14 cellular contexts compared by ENCODE assay signal in genomic region chr19:15562861-15563260, GRCh38. TPM values are rescaled to one million over a fixed set of nuclear protein-coding genes. Genes with fewer than 3 reads are reported as not detected.
DNase-seq lines count a peak whose midpoint lies in the region; ATAC-seq, FAIRE-seq and TF ChIP-seq lines count a peak whose summit lies in the region.
"Had no signal": no experiment of that assay in that cellular context is flagged by ENCODE, and none has a peak within 500 bp of the region (broad histone marks: within the 10 kb centered on the region; RNA-seq: fewer than 3 reads in every experiment).

No MANE protein-coding gene starts in this region.

- H3K79me2 ChIP-seq in mammary epithelial cell (ENCODE audit: insufficient read depth, low read length), result no peaks in the 10 kb centered on the region

- no peaks in the 10 kb centered on the region for H3K27me3 ChIP-seq in mammary epithelial cell (ENCODE audit: insufficient read depth, low read length)
- H3K27me3 ChIP-seq in neuronal stem cell (ENCODE audit: control insufficient read depth in 3 of 3, insufficient read depth in 3 of 3, low read depth in 1 of 3, low read length in 3 of 3), result peaks cover 0 to 13% (median 0%) of the 10 kb centered on the region in 3 experiments
- peaks cover 11% of the 10 kb centered on the region for H3K27me3 ChIP-seq in upper lobe of right lung

- H2BK5ac ChIP-seq in neuronal stem cell (ENCODE audit: low read length), result no peak overlapping the region

- H3K4me3 Mint-ChIP-seq in activated CD4-positive, alpha-beta memory T cell treated with anti-CD3 and anti-CD28 coated beads, Interleukin-2, amount 10 ng/mL, durations not matched to agents 7 days and 5 days, result no peak overlapping the region
- H3K4me3 Mint-ChIP-seq in activated CD4-positive, alpha-beta memory T cell treated with anti-CD3 and anti-CD28 coated beads for 36 hours, result no peak overlapping the region
- H3K4me3 Mint-ChIP-seq: activated T-cell treated with anti-CD3 and anti-CD28 coated beads, Interleukin-2, amount 50 U/mL, for 24 hours had no signal

- H3K9me3 ChIP-seq in mammary epithelial cell (replicated peaks; ENCODE audit: insufficient read depth, low read length) (no peaks in the 10 kb centered on the region), neuronal stem cell (replicated peaks in 1 of 2; ENCODE audit: control insufficient read depth in 2 of 2, insufficient read depth in 1 of 2, low read depth in 1 of 2, low read length in 2 of 2) (peaks cover 0 to 7% of the 10 kb centered on the region in 2 donors), upper lobe of right lung (no peaks in the 10 kb centered on the region)
- H3K9me3 ChIP-seq: gastrocnemius medialis, tibial artery had no signal

- H3K4me2 ChIP-seq in mammary epithelial cell (ENCODE audit: insufficient read depth, low read depth, low read length) (no peak overlapping the region), neuronal stem cell (ENCODE audit: insufficient read depth, low read length, poor library complexity, severe bottlenecking) (no peak overlapping the region)

- H3K4me1 Mint-ChIP-seq in activated CD4-positive, alpha-beta memory T cell treated with anti-CD3 and anti-CD28 coated beads, Interleukin-2, amount 10 ng/mL, durations not matched to agents 7 days and 5 days, result no peaks in the 10 kb centered on the region
- H3K4me1 Mint-ChIP-seq in activated CD4-positive, alpha-beta memory T cell treated with anti-CD3 and anti-CD28 coated beads for 36 hours (ENCODE audit: low read depth), result no peaks in the 10 kb centered on the region

- no peak overlapping the region for H3K14ac ChIP-seq in neuronal stem cell (ENCODE audit: low read length)

- H3K4me3 ChIP-seq in mammary epithelial cell (replicated peaks in 1 of 3; ENCODE audit: insufficient read depth in 1 of 3, low read depth in 2 of 3, low read length in 3 of 3), result no peak overlapping the region
- H3K4me3 ChIP-seq in neuronal stem cell (ENCODE audit: low read length in 2 of 2), result no peak overlapping the region
- no peak overlapping the region for H3K4me3 ChIP-seq in upper lobe of right lung
- H3K4me3 ChIP-seq: gastrocnemius medialis, tibial artery had no signal

- H3K9ac ChIP-seq in mammary epithelial cell (ENCODE audit: insufficient read depth, low read length), result no peak overlapping the region
- no peak overlapping the region for H3K9ac ChIP-seq in neuronal stem cell (ENCODE audit: low read depth, low read length, poor library complexity)

- H3K36me3 ChIP-seq in mammary epithelial cell (ENCODE audit: insufficient read depth, low read length) (no peaks in the 10 kb centered on the region), neuronal stem cell (replicated peaks in 1 of 2; ENCODE audit: control insufficient read depth in 2 of 2, insufficient read depth in 2 of 2, low read length in 2 of 2) (no peaks in the 10 kb centered on the region), upper lobe of right lung (no peaks in the 10 kb centered on the region)
- H3K36me3 ChIP-seq: gastrocnemius medialis, tibial artery had no signal

- 38% methylated on average over 3 of the region's 3 CpGs for WGBS in mammary epithelial cell (ENCODE audit: low coverage, missing lambda C conversion rate)
- WGBS in neuronal stem cell (ENCODE audit: extremely low coverage in 2 of 2, insufficient read length in 2 of 2, insufficient replicate concordance in 1 of 2), 2 donors, result no CpG with 5 or more reads among the region's 3 CpGs

- no peak overlapping the region for H4K91ac ChIP-seq in neuronal stem cell (ENCODE audit: low read depth, low read length, poor library complexity)

- no peak for ATAC-seq in upper lobe of right lung
- ATAC-seq: gastrocnemius medialis had no signal

- H3K18ac ChIP-seq in neuronal stem cell (ENCODE audit: low read length), result no peak overlapping the region

- POLR2A ChIA-PET in activated CD4-positive, alpha-beta memory T cell treated with anti-CD3 and anti-CD28 coated beads, Interleukin-2, amount 10 ng/mL, durations not matched to agents 7 days and 5 days (lab: Charles Lee), result no interaction called here
- POLR2A ChIA-PET in activated CD4-positive, alpha-beta memory T cell treated with anti-CD3 and anti-CD28 coated beads for 36 hours (lab: Charles Lee), result no interaction called here

- H3K4me1 ChIP-seq in mammary epithelial cell (ENCODE audit: insufficient read depth, low read length), result peaks cover 11% of the 10 kb centered on the region
- H3K4me1 ChIP-seq in neuronal stem cell (ENCODE audit: control insufficient read depth in 2 of 2, insufficient read depth in 1 of 2, low read depth in 1 of 2, low read length in 2 of 2), result no peaks in the 10 kb centered on the region
- no peaks in the 10 kb centered on the region for H3K4me1 ChIP-seq in upper lobe of right lung
- H3K4me1 ChIP-seq: gastrocnemius medialis had no signal

- no peaks in the 10 kb centered on the region for H4K20me1 ChIP-seq in mammary epithelial cell (ENCODE audit: insufficient read depth, low read length)

- no peak overlapping the region for H2AK5ac ChIP-seq in neuronal stem cell (ENCODE audit: low read depth, low read length)

- peaks cover 17% of the 10 kb centered on the region for H3K27me3 Mint-ChIP-seq in activated CD4-positive, alpha-beta memory T cell treated with anti-CD3 and anti-CD28 coated beads, Interleukin-2, amount 10 ng/mL, durations not matched to agents 7 days and 5 days
- peaks cover 16% of the 10 kb centered on the region for H3K27me3 Mint-ChIP-seq in activated CD4-positive, alpha-beta memory T cell treated with anti-CD3 and anti-CD28 coated beads for 36 hours

- CTCF ChIA-PET in activated CD4-positive, alpha-beta memory T cell treated with anti-CD3 and anti-CD28 coated beads, Interleukin-2, amount 10 ng/mL, durations not matched to agents 7 days and 5 days (lab: Charles Lee), result interaction anchor here (5.3 kb wide), 1 partner anchor 144 kb away, joined by 30 read pairs; the partner anchor contains the start of gene AKAP8L
- CTCF ChIA-PET in activated CD4-positive, alpha-beta memory T cell treated with anti-CD3 and anti-CD28 coated beads for 36 hours (lab: Charles Lee), result no interaction called here
- CTCF ChIA-PET in mammary epithelial cell (lab: Charles Lee; ENCODE audit: low non-redundant PET), result no interaction called here

- no peak for DNase-seq in activated CD4-positive, alpha-beta memory T cell treated with anti-CD3 and anti-CD28 coated beads, Interleukin-2, amount 10 ng/mL, durations not matched to agents 7 days and 5 days
- no peak for DNase-seq in activated CD4-positive, alpha-beta memory T cell treated with anti-CD3 and anti-CD28 coated beads for 36 hours
- DNase-seq in LoVo (ENCODE audit: low spot score) (peak; percentile 15), mammary epithelial cell (peak; percentile 26), neuronal stem cell (ENCODE audit: low spot score) (no peak), OCI-M2 (lab: John Stamatoyannopoulos, UW; ENCODE audit: unreplicated experiment) (no peak), upper lobe of right lung (no peak), frontal cortex (ENCODE audit: low spot score in 2 of 2) (no peak)
- DNase-seq: activated T-cell treated with anti-CD3 and anti-CD28 coated beads, Interleukin-2, amount 50 U/mL, for 24 hours; gastrocnemius medialis; posterior cingulate gyrus; stimulated activated CD4-positive, alpha-beta T cell treated with anti-CD3 and anti-CD28 coated beads, Interleukin-15, amount 100 ng/mL, for 24 hours; tibial artery had no signal

- no peak overlapping the region for H2AFZ ChIP-seq in mammary epithelial cell (ENCODE audit: low read depth, low read length)
- H2AFZ ChIP-seq in neuronal stem cell (ENCODE audit: low read length), result peak overlapping the region; percentile 8

- no peak overlapping the region for H2BK120ac ChIP-seq in neuronal stem cell (ENCODE audit: low read depth, low read length)

- in situ Hi-C loops in mammary epithelial cell (cut with MboI; ENCODE audit: low sequenced_read_pairs in 2 of 2), result loop anchor here in 1 of 2 donors (25.0 kb wide), 1 partner anchor 701 kb away; no protein-coding TSS in a partner anchor

- peak overlapping the region; percentile 18 for H3K27ac Mint-ChIP-seq in activated CD4-positive, alpha-beta memory T cell treated with anti-CD3 and anti-CD28 coated beads, Interleukin-2, amount 10 ng/mL, durations not matched to agents 7 days and 5 days
- H3K27ac Mint-ChIP-seq in activated CD4-positive, alpha-beta memory T cell treated with anti-CD3 and anti-CD28 coated beads for 36 hours, result no peak overlapping the region
- H3K27ac Mint-ChIP-seq: activated T-cell treated with anti-CD3 and anti-CD28 coated beads, Interleukin-2, amount 50 U/mL, for 24 hours had no signal

- H3K9me3 Mint-ChIP-seq in activated CD4-positive, alpha-beta memory T cell treated with anti-CD3 and anti-CD28 coated beads, Interleukin-2, amount 10 ng/mL, durations not matched to agents 7 days and 5 days, result no peaks in the 10 kb centered on the region
- H3K9me3 Mint-ChIP-seq in activated CD4-positive, alpha-beta memory T cell treated with anti-CD3 and anti-CD28 coated beads for 36 hours, result no peaks in the 10 kb centered on the region
- H3K9me3 Mint-ChIP-seq: activated T-cell treated with anti-CD3 and anti-CD28 coated beads, Interleukin-2, amount 50 U/mL, for 24 hours had no signal

- no peak overlapping the region for H3K27ac ChIP-seq in mammary epithelial cell (ENCODE audit: insufficient read depth, low read depth, low read length)
- H3K27ac ChIP-seq in neuronal stem cell (replicated peaks; ENCODE audit: low read length), result no peak overlapping the region
- no peak overlapping the region for H3K27ac ChIP-seq in upper lobe of right lung
- H3K27ac ChIP-seq: gastrocnemius medialis, tibial artery had no signal

- H4K8ac ChIP-seq in neuronal stem cell (ENCODE audit: low read depth, low read length), result no peak overlapping the region

- dilution Hi-C loops in mammary epithelial cell (cut with HindIII; ENCODE audit: low sequenced_read_pairs), result no loop called here

- no peaks in the 10 kb centered on the region for H3K36me3 Mint-ChIP-seq in activated CD4-positive, alpha-beta memory T cell treated with anti-CD3 and anti-CD28 coated beads, Interleukin-2, amount 10 ng/mL, durations not matched to agents 7 days and 5 days (ENCODE audit: low read depth)
- H3K36me3 Mint-ChIP-seq in activated CD4-positive, alpha-beta memory T cell treated with anti-CD3 and anti-CD28 coated beads for 36 hours, result no peaks in the 10 kb centered on the region

- H2BK12ac ChIP-seq in neuronal stem cell (ENCODE audit: low read length), result no peak overlapping the region

- no TSS peak for BruUV-seq in mammary epithelial cell (replicated peaks; lab: Mats Ljungman, UMichigan)

- H3K4ac ChIP-seq in neuronal stem cell (ENCODE audit: low read length), result no peak overlapping the region

- intact Hi-C loops in activated CD4-positive, alpha-beta memory T cell treated with anti-CD3 and anti-CD28 coated beads for 36 hours (cut with micrococcal nuclease), result no loop called here
- intact Hi-C loops in mammary epithelial cell (cut with micrococcal nuclease) (no loop called here), upper lobe of right lung (cut with DNase I) (no loop called here)

- H3K23ac ChIP-seq in neuronal stem cell (ENCODE audit: low read depth, low read length, poor library complexity), result no peak overlapping the region

- FAIRE-seq in frontal cortex (lab: Jason Lieb, UNC), result no peak
- FAIRE-seq: islet of Langerhans had no signal

- no peak overlapping the region for H2BK15ac ChIP-seq in neuronal stem cell (ENCODE audit: low read length)

- no peaks in the 10 kb centered on the region for H3K79me1 ChIP-seq in neuronal stem cell (ENCODE audit: low read depth, low read length)

- TF ChIP-seq CTCF in mammary epithelial cell (conservative IDR thresholded peaks at IDR 0.05 in 1 of 2, IDR thresholded peaks at IDR 0.05 in 1 of 2; ENCODE audit: extremely low read depth in 1 of 2, insufficient read depth in 1 of 2, low read depth in 1 of 2, low read length in 2 of 2) (no peak), upper lobe of right lung (IDR thresholded peaks at IDR 0.05) (no peak)

RNA-seq across cellular contexts. Expression of gene CYP4F8, which starts 52.2 kb away (rescaled TPM):
- total RNA-seq in activated CD4-positive, alpha-beta memory T cell treated with anti-CD3 and anti-CD28 coated beads, Interleukin-2, amount 10 ng/mL, durations not matched to agents 7 days and 5 days, result not detected
- not detected for total RNA-seq in activated CD4-positive, alpha-beta memory T cell treated with anti-CD3 and anti-CD28 coated beads for 36 hours
- total RNA-seq in mammary epithelial cell (not detected), upper lobe of right lung (2.1 TPM), frontal cortex (not detected)
- polyA plus RNA-seq in mammary epithelial cell, result not detected
- not detected for polyA minus RNA-seq in mammary epithelial cell
- polyA plus RNA-seq in neuronal stem cell (2013, experiment 1 of 2), result not detected
- not detected for polyA plus RNA-seq in neuronal stem cell (2013, experiment 2 of 2)
- total RNA-seq: gastrocnemius medialis had no signal

RNA-seq across cellular contexts. Expression of gene CYP4F22, which starts 54.5 kb away (rescaled TPM):
- 1 to 10 TPM; 1.4 TPM for total RNA-seq in activated CD4-positive, alpha-beta memory T cell treated with anti-CD3 and anti-CD28 coated beads, Interleukin-2, amount 10 ng/mL, durations not matched to agents 7 days and 5 days
- under 1 TPM; 0.50 to 0.56 TPM for total RNA-seq in activated CD4-positive, alpha-beta memory T cell treated with anti-CD3 and anti-CD28 coated beads for 36 hours
- not detected for total RNA-seq in mammary epithelial cell
- 0.05 TPM for polyA plus RNA-seq in mammary epithelial cell
- polyA minus RNA-seq in mammary epithelial cell, result not detected
- polyA plus RNA-seq in neuronal stem cell (2013, experiment 1 of 2), result 0.26 TPM
- polyA plus RNA-seq in neuronal stem cell (2013, experiment 2 of 2), result 0.19 TPM
- total RNA-seq in upper lobe of right lung, result not detected
- total RNA-seq in frontal cortex, result not detected

Comparison
In these comparisons a context has a peak if more than half of its experiments do, and no peak if none do; other contexts are left out.
1. DNase-seq: peak in LoVo (single experiment) and mammary epithelial cell (single experiment); none in activated CD4-positive, alpha-beta memory T cell treated with anti-CD3 and anti-CD28 coated beads, Interleukin-2, amount 10 ng/mL, durations not matched to agents 7 days and 5 days (single experiment), activated CD4-positive, alpha-beta memory T cell treated with anti-CD3 and anti-CD28 coated beads for 36 hours (single experiment), neuronal stem cell (single experiment), OCI-M2 (single experiment), upper lobe of right lung (single experiment) and frontal cortex (0 of 2).